Comparison of ENCODE assay signal across 7 cellular contexts in genomic region chr9:128689820-128690683, GRCh38. TPM values are rescaled to one million over a fixed set of nuclear protein-coding genes. Genes with fewer than 3 reads are reported as not detected.
A peak's percentile ranks its signal among the peaks of the same experiment; 100 is the strongest.
DNase-seq lines count a peak whose midpoint lies in the region; ATAC-seq and TF ChIP-seq lines count a peak whose summit lies in the region.

No MANE protein-coding gene starts in this region.

- intact Hi-C loops in right lobe of liver (cut with DNase I): no loop called here

- CTCF ChIA-PET in WTC11 (lab: Charles Lee): interaction anchor here (1.7 to 2.1 kb wide), 2 partner anchors 12 to 54 kb away, joined by 5 to 10 read pairs; partner anchors contain the start of gene PKN3

- TF ChIP-seq EP300 in Ishikawa (IDR thresholded peaks at IDR 0.05; ENCODE audit: borderline replicate concordance): no peak

- no peaks in the 10 kb centered on the region for H3K27me3 ChIP-seq in right lobe of liver

- TF ChIP-seq RAD21 in Ishikawa (IDR thresholded peaks at IDR 0.05; ENCODE audit: low read depth): no peak

- ATAC-seq in WTC11: no peak
- no peak for ATAC-seq in right lobe of liver

- peaks cover 0 to 25% (median 8%) of the 10 kb centered on the region in 4 donors for H3K4me1 ChIP-seq in right lobe of liver

- peak overlapping the region; percentile 92 for H3K4me3 ChIP-seq in GM12875 (ENCODE audit: low read depth, low read length)
- H3K4me3 ChIP-seq in choroid plexus epithelial cell (ENCODE audit: low read depth, low read length): peak overlapping the region; percentile 80
- H3K4me3 ChIP-seq in right lobe of liver: peak overlapping the region; percentile 62 to 76 (median 62)

- H3K9me3 Mint-ChIP-seq in WTC11: no peaks in the 10 kb centered on the region

- H3K36me3 Mint-ChIP-seq in WTC11: peaks cover 62% of the 10 kb centered on the region

- H3K36me3 ChIP-seq in right lobe of liver: peaks cover 0 to 38% (median 23%) of the 10 kb centered on the region in 4 donors

- peak overlapping the region; percentile 99 for H3K27ac Mint-ChIP-seq in WTC11

- peaks cover 52% of the 10 kb centered on the region for H3K4me1 Mint-ChIP-seq in WTC11

- POLR2A ChIA-PET in WTC11 (lab: Charles Lee): interaction anchor here (0.6 to 1.0 kb wide), 3 partner anchors 137 to 910 kb away, joined by 3 to 5 read pairs (median 4); partner anchors contain the start of gene SPTAN1

- peak overlapping the region in 1 of 3 donors; percentile 29 for H3K27ac ChIP-seq in right lobe of liver

- WGBS in right lobe of liver (ENCODE audit: insufficient coverage, low coverage, low lambda C conversion rate, missing lambda C conversion rate): 2% methylated on average over 40 of the region's 83 CpGs

- no peaks in the 10 kb centered on the region; the same call in 1 of the 2 replicates for H3K27me3 Mint-ChIP-seq in WTC11 (ENCODE audit: low read depth)

- no peak for TF ChIP-seq POLR2A in right lobe of liver (IDR thresholded peaks at IDR 0.05)

- TF ChIP-seq CTCF in GM12875 (IDR thresholded peaks at IDR 0.05; ENCODE audit: borderline replicate concordance, insufficient read depth, low read depth, low read length) (no peak), WTC11 (IDR thresholded peaks at IDR 0.05) (no peak), choroid plexus epithelial cell (conservative IDR thresholded peaks at IDR 0.05; ENCODE audit: low read depth, low read length) (no peak), right lobe of liver (IDR thresholded peaks at IDR 0.05) (no peak)

- H3K9me3 ChIP-seq in right lobe of liver: no peaks in the 10 kb centered on the region

- peak overlapping the region; percentile 100 for H3K4me3 Mint-ChIP-seq in WTC11

- peak; percentile 36 for DNase-seq in WTC11 (ENCODE audit: low spot score)
- no peak for DNase-seq in choroid plexus epithelial cell (ENCODE audit: low read depth)
- peak in 1 of 3 donors; percentile 60 for DNase-seq in right lobe of liver
- peak in 2 of 3 experiments; percentile 21 to 39 for DNase-seq in stimulated activated CD4-positive, alpha-beta T cell treated with anti-CD3 and anti-CD28 coated beads, TNF-alpha, amount 100 ng/mL, for 24 hours (ENCODE audit: low read depth in 3 of 3)
- no peak for DNase-seq in NCI-H446 treated with DMSO at 0.1 percent for 48 hours (lab: John Stamatoyannopoulos, UW)

TF ChIP-seq in Ishikawa, 13 proteins besides CTCF, POLR2A, EP300 and RAD21:
- TF ChIP-seq TAF1 (IDR thresholded peaks at IDR 0.05; ENCODE audit: low read depth) (no peak), CEBPB (IDR thresholded peaks at IDR 0.05) (no peak), FOXM1 (IDR thresholded peaks at IDR 0.05; ENCODE audit: borderline replicate concordance, low read depth) (no peak), EGR1 (IDR thresholded peaks at IDR 0.05) (no peak), USF1 (IDR thresholded peaks at IDR 0.05) (no peak), TEAD4 (IDR thresholded peaks at IDR 0.05) (no peak; the same call in 1 of the 2 replicates), TCF12 (IDR thresholded peaks at IDR 0.05; ENCODE audit: low read depth) (no peak), MAX (IDR thresholded peaks at IDR 0.05) (peak; percentile 24), ZBTB7A (IDR thresholded peaks at IDR 0.05; ENCODE audit: low read depth) (no peak), YY1 (IDR thresholded peaks at IDR 0.05; ENCODE audit: low read depth) (peak; percentile 58; the same call in 1 of the 2 replicates), CREB1 (IDR thresholded peaks at IDR 0.05; ENCODE audit: low read depth) (no peak)

TF ChIP-seq in WTC11, 78 proteins besides CTCF, POLR2A, EP300 and RAD21 (continues in another document):
- peak; percentile 77 for TF ChIP-seq ARID4B (CRISPR knock-in tag; IDR thresholded peaks at IDR 0.05; ENCODE audit: borderline replicate concordance)
- TF ChIP-seq FOXP4 (CRISPR knock-in tag; IDR thresholded peaks at IDR 0.05): peak; percentile 20; the same call in 1 of the 2 replicates
- TF ChIP-seq ZNF219 (CRISPR knock-in tag; IDR thresholded peaks at IDR 0.05; ENCODE audit: borderline replicate concordance): peak; percentile 51; the same call in 1 of the 2 replicates
- no peak for TF ChIP-seq ATF2 (CRISPR knock-in tag; IDR thresholded peaks at IDR 0.05; ENCODE audit: borderline replicate concordance, low read depth)
- 0 out of 2 replicates have a peak, but pooled peaks have one; percentile 25 for TF ChIP-seq HMGXB4 (CRISPR knock-in tag; IDR thresholded peaks at IDR 0.05)
- peak; percentile 49; the same call in 1 of the 2 replicates for TF ChIP-seq MAX (CRISPR knock-in tag; IDR thresholded peaks at IDR 0.05)

RNA-seq across cellular contexts. Expression of gene SET, which starts 1.0 kb away (rescaled TPM):
- total RNA-seq in WTC11 (2021) (1,083 to 1,129 TPM (median 1,086 TPM) in 3 replicates), right lobe of liver (100 to 1,000 TPM in 2 of 6 experiments, 10 to 100 TPM in 4; 57.4 to 110 (median 82.6) TPM)

RNA-seq across cellular contexts. Expression of gene PKN3, which starts 12.3 kb away (rescaled TPM):
- 24.1 to 28.9 TPM (median 27.5 TPM) in 3 replicates for total RNA-seq in WTC11 (2021)
- 1 to 10 TPM in 5 of 6 experiments, under 1 TPM in 1; 0.81 to 4.9 (median 2.4) TPM for total RNA-seq in right lobe of liver

RNA-seq across cellular contexts. Expression of gene DYNC2I2, which starts 33.4 kb away (rescaled TPM):
- total RNA-seq in WTC11 (2021) (57.5 to 71.1 TPM (median 64.5 TPM) in 3 replicates), right lobe of liver (10 to 100 TPM; 11.8 to 23.9 (median 18.8) TPM)

RNA-seq across cellular contexts. Expression of gene ZDHHC12, which starts 33.9 kb away (rescaled TPM):
- total RNA-seq in WTC11 (2021): 39.7 to 46.3 TPM (median 45.2 TPM) in 3 replicates
- total RNA-seq in right lobe of liver: 10 to 100 TPM; 14.1 to 46.1 (median 22.7) TPM

Comparison
In these comparisons a context has a peak if more than half of its experiments do, and no peak if none do; other contexts are left out.
1. DNase-seq: peak in WTC11 (single experiment) and stimulated activated CD4-positive, alpha-beta T cell treated with anti-CD3 and anti-CD28 coated beads, TNF-alpha, amount 100 ng/mL, for 24 hours (2 of 3); none in choroid plexus epithelial cell (single experiment) and NCI-H446 treated with DMSO at 0.1 percent for 48 hours (single experiment).
2. Peak in every context shown above with its lines, with median percentiles within 50 percentile points of each other: H3K4me3 ChIP-seq.